In the genomic region with DNA sequence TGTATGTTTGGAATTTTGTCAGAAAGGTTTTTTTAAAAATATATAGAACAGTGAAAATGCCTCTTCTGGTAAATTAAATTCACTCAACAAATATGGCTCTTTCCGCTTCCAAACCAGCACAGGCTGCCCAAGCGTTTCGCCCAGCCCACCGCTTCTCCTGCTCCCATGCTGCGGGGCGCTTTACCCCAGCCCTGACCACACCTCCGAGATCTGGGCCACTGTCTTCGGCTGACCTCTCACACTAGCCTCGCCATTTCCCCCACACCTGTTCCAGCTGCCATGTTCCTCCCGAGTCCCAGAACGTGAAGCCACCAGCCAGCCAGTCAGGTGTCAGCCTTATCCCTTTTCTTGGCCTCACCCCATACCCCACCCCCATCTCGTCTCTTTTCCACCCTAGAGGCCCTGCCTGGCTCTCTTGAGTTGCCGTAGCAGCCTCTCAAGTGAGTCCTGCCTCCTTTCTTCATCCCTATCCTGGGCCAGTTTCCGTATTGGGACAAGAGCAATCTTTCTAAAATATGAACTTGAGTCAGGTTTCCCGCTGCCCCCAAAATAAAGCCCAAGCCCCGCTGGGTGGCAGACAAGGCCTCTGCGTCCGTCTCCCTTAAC, we compare ENCODE assay signal across 2 cellular contexts.
A peak's percentile ranks its signal among the peaks of the same experiment; 100 is the strongest.
TF ChIP-seq lines count a peak whose summit lies in the region.

No MANE protein-coding gene starts in this region.

TF ChIP-seq in GM23338, 12 proteins besides CTCF, POLR2A, EP300 and RAD21 (continues in another document):
- no peak for TF ChIP-seq STAT1 (IDR thresholded peaks at IDR 0.05; ENCODE audit: unreplicated experiment)
- no peak for TF ChIP-seq CREB1 (CRISPR knock-in tag; IDR thresholded peaks at IDR 0.05; ENCODE audit: low read depth)
- TF ChIP-seq, protein P1, sequence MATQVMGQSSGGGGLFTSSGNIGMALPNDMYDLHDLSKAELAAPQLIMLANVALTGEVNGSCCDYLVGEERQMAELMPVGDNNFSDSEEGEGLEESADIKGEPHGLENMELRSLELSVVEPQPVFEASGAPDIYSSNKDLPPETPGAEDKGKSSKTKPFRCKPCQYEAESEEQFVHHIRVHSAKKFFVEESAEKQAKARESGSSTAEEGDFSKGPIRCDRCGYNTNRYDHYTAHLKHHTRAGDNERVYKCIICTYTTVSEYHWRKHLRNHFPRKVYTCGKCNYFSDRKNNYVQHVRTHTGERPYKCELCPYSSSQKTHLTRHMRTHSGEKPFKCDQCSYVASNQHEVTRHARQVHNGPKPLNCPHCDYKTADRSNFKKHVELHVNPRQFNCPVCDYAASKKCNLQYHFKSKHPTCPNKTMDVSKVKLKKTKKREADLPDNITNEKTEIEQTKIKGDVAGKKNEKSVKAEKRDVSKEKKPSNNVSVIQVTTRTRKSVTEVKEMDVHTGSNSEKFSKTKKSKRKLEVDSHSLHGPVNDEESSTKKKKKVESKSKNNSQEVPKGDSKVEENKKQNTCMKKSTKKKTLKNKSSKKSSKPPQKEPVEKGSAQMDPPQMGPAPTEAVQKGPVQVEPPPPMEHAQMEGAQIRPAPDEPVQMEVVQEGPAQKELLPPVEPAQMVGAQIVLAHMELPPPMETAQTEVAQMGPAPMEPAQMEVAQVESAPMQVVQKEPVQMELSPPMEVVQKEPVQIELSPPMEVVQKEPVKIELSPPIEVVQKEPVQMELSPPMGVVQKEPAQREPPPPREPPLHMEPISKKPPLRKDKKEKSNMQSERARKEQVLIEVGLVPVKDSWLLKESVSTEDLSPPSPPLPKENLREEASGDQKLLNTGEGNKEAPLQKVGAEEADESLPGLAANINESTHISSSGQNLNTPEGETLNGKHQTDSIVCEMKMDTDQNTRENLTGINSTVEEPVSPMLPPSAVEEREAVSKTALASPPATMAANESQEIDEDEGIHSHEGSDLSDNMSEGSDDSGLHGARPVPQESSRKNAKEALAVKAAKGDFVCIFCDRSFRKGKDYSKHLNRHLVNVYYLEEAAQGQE (IDR thresholded peaks at IDR 0.05; ENCODE audit: unreplicated experiment), result no peak
- no peak for TF ChIP-seq NANOG (IDR thresholded peaks at IDR 0.05; ENCODE audit: borderline replicate concordance)
- TF ChIP-seq ZNF114 (CRISPR knock-in tag; IDR thresholded peaks at IDR 0.05), result no peak
- TF ChIP-seq JUNB (IDR thresholded peaks at IDR 0.05; ENCODE audit: unreplicated experiment), result no peak
- no peak for TF ChIP-seq POLR2AphosphoS5 (IDR thresholded peaks at IDR 0.05; ENCODE audit: low read depth)
- TF ChIP-seq, protein P2, sequence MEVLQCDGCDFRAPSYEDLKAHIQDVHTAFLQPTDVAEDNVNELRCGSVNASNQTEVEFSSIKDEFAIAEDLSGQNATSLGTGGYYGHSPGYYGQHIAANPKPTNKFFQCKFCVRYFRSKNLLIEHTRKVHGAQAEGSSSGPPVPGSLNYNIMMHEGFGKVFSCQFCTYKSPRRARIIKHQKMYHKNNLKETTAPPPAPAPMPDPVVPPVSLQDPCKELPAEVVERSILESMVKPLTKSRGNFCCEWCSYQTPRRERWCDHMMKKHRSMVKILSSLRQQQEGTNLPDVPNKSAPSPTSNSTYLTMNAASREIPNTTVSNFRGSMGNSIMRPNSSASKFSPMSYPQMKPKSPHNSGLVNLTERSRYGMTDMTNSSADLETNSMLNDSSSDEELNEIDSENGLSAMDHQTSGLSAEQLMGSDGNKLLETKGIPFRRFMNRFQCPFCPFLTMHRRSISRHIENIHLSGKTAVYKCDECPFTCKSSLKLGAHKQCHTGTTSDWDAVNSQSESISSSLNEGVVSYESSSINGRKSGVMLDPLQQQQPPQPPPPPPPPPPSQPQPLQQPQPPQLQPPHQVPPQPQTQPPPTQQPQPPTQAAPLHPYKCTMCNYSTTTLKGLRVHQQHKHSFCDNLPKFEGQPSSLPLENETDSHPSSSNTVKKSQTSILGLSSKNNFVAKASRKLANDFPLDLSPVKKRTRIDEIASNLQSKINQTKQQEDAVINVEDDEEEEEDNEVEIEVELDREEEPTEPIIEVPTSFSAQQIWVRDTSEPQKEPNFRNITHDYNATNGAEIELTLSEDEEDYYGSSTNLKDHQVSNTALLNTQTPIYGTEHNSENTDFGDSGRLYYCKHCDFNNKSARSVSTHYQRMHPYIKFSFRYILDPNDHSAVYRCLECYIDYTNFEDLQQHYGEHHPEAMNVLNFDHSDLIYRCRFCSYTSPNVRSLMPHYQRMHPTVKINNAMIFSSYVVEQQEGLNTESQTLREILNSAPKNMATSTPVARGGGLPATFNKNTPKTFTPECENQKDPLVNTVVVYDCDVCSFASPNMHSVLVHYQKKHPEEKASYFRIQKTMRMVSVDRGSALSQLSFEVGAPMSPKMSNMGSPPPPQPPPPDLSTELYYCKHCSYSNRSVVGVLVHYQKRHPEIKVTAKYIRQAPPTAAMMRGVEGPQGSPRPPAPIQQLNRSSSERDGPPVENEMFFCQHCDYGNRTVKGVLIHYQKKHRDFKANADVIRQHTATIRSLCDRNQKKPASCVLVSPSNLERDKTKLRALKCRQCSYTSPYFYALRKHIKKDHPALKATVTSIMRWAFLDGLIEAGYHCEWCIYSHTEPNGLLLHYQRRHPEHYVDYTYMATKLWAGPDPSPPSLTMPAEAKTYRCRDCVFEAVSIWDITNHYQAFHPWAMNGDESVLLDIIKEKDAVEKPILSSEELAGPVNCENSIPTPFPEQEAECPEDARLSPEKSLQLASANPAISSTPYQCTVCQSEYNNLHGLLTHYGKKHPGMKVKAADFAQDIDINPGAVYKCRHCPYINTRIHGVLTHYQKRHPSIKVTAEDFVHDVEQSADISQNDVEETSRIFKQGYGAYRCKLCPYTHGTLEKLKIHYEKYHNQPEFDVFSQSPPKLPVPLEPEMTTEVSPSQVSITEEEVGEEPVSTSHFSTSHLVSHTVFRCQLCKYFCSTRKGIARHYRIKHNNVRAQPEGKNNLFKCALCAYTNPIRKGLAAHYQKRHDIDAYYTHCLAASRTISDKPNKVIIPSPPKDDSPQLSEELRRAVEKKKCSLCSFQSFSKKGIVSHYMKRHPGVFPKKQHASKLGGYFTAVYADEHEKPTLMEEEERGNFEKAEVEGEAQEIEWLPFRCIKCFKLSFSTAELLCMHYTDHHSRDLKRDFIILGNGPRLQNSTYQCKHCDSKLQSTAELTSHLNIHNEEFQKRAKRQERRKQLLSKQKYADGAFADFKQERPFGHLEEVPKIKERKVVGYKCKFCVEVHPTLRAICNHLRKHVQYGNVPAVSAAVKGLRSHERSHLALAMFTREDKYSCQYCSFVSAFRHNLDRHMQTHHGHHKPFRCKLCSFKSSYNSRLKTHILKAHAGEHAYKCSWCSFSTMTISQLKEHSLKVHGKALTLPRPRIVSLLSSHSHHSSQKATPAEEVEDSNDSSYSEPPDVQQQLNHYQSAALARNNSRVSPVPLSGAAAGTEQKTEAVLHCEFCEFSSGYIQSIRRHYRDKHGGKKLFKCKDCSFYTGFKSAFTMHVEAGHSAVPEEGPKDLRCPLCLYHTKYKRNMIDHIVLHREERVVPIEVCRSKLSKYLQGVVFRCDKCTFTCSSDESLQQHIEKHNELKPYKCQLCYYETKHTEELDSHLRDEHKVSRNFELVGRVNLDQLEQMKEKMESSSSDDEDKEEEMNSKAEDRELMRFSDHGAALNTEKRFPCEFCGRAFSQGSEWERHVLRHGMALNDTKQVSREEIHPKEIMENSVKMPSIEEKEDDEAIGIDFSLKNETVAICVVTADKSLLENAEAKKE (CRISPR knock-in tag; IDR thresholded peaks at IDR 0.05), result no peak
- TF ChIP-seq EZH2 (IDR thresholded peaks at IDR 0.05; ENCODE audit: low read depth, unreplicated experiment), result no peak

TF ChIP-seq in K562, 482 proteins besides CTCF, POLR2A, EP300 and RAD21:
- TF ChIP-seq, protein P3, sequence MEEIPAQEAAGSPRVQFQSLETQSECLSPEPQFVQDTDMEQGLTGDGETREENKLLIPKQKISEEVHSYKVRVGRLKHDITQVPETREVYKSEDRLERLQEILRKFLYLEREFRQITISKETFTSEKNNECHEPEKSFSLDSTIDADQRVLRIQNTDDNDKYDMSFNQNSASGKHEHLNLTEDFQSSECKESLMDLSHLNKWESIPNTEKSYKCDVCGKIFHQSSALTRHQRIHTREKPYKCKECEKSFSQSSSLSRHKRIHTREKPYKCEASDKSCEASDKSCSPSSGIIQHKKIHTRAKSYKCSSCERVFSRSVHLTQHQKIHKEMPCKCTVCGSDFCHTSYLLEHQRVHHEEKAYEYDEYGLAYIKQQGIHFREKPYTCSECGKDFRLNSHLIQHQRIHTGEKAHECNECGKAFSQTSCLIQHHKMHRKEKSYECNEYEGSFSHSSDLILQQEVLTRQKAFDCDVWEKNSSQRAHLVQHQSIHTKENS (CRISPR knock-in tag; IDR thresholded peaks at IDR 0.05), result no peak
- peak; percentile 55; the same call in 1 of the 2 replicates for TF ChIP-seq ZNF407 (IDR thresholded peaks at IDR 0.05; ENCODE audit: low read depth)
